ENCODE assay signal across 1 cellular context in the genomic region with DNA sequence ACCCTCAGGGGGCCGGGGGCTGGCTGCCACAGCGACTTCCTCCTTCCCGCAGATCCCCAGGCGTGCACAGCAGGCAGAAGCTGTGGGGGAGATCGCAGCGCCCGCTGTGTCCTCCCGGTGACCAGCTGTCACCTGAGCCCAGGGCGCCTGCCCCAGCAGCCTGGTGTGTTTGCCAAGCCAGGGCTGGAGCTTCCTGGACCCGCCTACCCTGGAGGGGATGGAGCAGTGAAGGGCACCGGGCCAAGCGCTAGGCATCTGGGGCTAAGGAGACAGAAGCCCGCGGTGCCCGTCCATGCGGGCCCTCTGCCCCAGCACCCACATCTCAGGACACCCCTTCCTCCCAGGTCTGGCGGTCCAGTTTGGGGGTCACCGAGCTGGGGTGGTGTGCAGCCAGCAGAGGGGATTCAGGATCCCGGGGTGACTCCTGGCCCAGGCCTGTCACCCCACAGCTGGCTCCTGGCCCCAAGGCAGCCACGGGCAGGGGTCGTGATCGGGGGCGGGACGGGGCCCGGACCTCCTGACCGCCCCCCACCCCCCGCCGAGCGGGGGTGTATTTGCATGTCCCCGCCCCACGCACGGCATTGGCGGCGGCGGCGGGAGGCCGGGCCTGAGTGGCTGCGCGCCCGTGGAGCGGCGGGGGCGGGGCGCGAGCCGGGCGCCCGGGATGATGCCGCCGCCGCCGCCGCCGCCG.
A peak's percentile ranks its signal among the peaks of the same experiment; 100 is the strongest.
TF ChIP-seq lines count a peak whose summit lies in the region.

A gene with protein sequence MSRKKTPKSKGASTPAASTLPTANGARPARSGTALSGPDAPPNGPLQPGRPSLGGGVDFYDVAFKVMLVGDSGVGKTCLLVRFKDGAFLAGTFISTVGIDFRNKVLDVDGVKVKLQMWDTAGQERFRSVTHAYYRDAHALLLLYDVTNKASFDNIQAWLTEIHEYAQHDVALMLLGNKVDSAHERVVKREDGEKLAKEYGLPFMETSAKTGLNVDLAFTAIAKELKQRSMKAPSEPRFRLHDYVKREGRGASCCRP (plus strand): TSS at position 645 of the 691 bp plus-strand sequence. CDS start 159 bp downstream, outside the sequence.

TF ChIP-seq in HepG2, 621 proteins besides CTCF, POLR2A, EP300 and RAD21 (continued from another document and continues in another):
- TF ChIP-seq ZNF839 (CRISPR knock-in tag; IDR thresholded peaks at IDR 0.05; ENCODE audit: borderline replicate concordance) (peak; percentile 79; the same call in 1 of the 2 replicates), NFKBIZ (CRISPR knock-in tag; IDR thresholded peaks at IDR 0.05) (0 out of 2 replicates have a peak, but pooled peaks have one; percentile 22), HOXA9 (CRISPR knock-in tag; IDR thresholded peaks at IDR 0.05; ENCODE audit: borderline replicate concordance) (no peak), HMG20B (CRISPR knock-in tag; conservative IDR thresholded peaks at IDR 0.05) (0 out of 2 replicates have a peak, but pooled peaks have one; percentile 15), PPARG (CRISPR knock-in tag; conservative IDR thresholded peaks at IDR 0.05) (no peak), TAF1 (CRISPR knock-in tag; IDR thresholded peaks at IDR 0.05) (no peak; the same call in 1 of the 2 replicates), KDM2A (CRISPR knock-in tag; IDR thresholded peaks at IDR 0.05; ENCODE audit: borderline replicate concordance, low read depth) (peak; percentile 35; the same call in 1 of the 2 replicates), IKZF4 (CRISPR knock-in tag; IDR thresholded peaks at IDR 0.05; ENCODE audit: borderline replicate concordance, low read depth, not compliant biosample characterization) (no peak), SMAD3 (CRISPR knock-in tag; IDR thresholded peaks at IDR 0.05) (no peak; the same call in 1 of the 2 replicates), XBP1 (CRISPR knock-in tag; IDR thresholded peaks at IDR 0.05) (no peak), SMAD1 (CRISPR knock-in tag; IDR thresholded peaks at IDR 0.05; ENCODE audit: borderline replicate concordance, low read depth) (no peak), FOXA3 (CRISPR knock-in tag; IDR thresholded peaks at IDR 0.05) (peak; percentile 36), ATAD3A (CRISPR knock-in tag; IDR thresholded peaks at IDR 0.05) (no peak), MAZ (IDR thresholded peaks at IDR 0.05; ENCODE audit: borderline replicate concordance, low read depth, low read length) (0 out of 2 replicates have a peak, but pooled peaks have one; percentile 12), MAZ (CRISPR knock-in tag; IDR thresholded peaks at IDR 0.05; ENCODE audit: low read depth) (peak; percentile 54; the same call in 1 of the 2 replicates), FOSL2 (CRISPR knock-in tag; IDR thresholded peaks at IDR 0.05) (peak; percentile 29), JUND (CRISPR knock-in tag; IDR thresholded peaks at IDR 0.05) (no peak), ZNF660 (CRISPR knock-in tag; IDR thresholded peaks at IDR 0.05; ENCODE audit: borderline replicate concordance, low read depth) (no peak), ARID2 (CRISPR knock-in tag; IDR thresholded peaks at IDR 0.05; ENCODE audit: borderline replicate concordance) (no peak), KAT2B (IDR thresholded peaks at IDR 0.05; ENCODE audit: borderline replicate concordance, low read depth, low read length) (no peak), GABPA (IDR thresholded peaks at IDR 0.05; ENCODE audit: low read depth, low read length) (no peak), GABPA (CRISPR knock-in tag; IDR thresholded peaks at IDR 0.05; ENCODE audit: low read depth) (0 out of 2 replicates have a peak, but pooled peaks have one; percentile 37), NFRKB (IDR thresholded peaks at IDR 0.05) (no peak), SRF (IDR thresholded peaks at IDR 0.05; ENCODE audit: low read depth, low read length) (no peak), SMC3 (IDR thresholded peaks at IDR 0.05; ENCODE audit: low read length) (no peak), KLF6 (CRISPR knock-in tag; IDR thresholded peaks at IDR 0.05) (no peak), HOXD1 (CRISPR knock-in tag; IDR thresholded peaks at IDR 0.05) (no peak), ZBTB7B (CRISPR knock-in tag; IDR thresholded peaks at IDR 0.05) (peak; percentile 57), ZNF121 (CRISPR knock-in tag; IDR thresholded peaks at IDR 0.05) (no peak), ZMYM3 (CRISPR knock-in tag; IDR thresholded peaks at IDR 0.05) (0 out of 2 replicates have a peak, but pooled peaks have one; percentile 32), GFI1 (CRISPR knock-in tag; IDR thresholded peaks at IDR 0.05; ENCODE audit: borderline replicate concordance) (no peak), ZNF235 (CRISPR knock-in tag; IDR thresholded peaks at IDR 0.05; ENCODE audit: borderline replicate concordance) (no peak; the same call in 1 of the 2 replicates), ZNF713 (CRISPR knock-in tag; IDR thresholded peaks at IDR 0.05) (0 out of 2 replicates have a peak, but pooled peaks have one; percentile 29)
- TF ChIP-seq, protein P1, sequence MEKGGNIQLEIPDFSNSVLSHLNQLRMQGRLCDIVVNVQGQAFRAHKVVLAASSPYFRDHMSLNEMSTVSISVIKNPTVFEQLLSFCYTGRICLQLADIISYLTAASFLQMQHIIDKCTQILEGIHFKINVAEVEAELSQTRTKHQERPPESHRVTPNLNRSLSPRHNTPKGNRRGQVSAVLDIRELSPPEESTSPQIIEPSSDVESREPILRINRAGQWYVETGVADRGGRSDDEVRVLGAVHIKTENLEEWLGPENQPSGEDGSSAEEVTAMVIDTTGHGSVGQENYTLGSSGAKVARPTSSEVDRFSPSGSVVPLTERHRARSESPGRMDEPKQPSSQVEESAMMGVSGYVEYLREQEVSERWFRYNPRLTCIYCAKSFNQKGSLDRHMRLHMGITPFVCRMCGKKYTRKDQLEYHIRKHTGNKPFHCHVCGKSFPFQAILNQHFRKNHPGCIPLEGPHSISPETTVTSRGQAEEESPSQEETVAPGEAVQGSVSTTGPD (CRISPR knock-in tag; IDR thresholded peaks at IDR 0.05) = no peak
- TF ChIP-seq, protein P2, sequence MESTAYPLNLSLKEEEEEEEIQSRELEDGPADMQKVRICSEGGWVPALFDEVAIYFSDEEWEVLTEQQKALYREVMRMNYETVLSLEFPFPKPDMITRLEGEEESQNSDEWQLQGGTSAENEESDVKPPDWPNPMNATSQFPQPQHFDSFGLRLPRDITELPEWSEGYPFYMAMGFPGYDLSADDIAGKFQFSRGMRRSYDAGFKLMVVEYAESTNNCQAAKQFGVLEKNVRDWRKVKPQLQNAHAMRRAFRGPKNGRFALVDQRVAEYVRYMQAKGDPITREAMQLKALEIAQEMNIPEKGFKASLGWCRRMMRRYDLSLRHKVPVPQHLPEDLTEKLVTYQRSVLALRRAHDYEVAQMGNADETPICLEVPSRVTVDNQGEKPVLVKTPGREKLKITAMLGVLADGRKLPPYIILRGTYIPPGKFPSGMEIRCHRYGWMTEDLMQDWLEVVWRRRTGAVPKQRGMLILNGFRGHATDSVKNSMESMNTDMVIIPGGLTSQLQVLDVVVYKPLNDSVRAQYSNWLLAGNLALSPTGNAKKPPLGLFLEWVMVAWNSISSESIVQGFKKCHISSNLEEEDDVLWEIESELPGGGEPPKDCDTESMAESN (CRISPR knock-in tag; conservative IDR thresholded peaks at IDR 0.05) = no peak
- TF ChIP-seq, protein P3, sequence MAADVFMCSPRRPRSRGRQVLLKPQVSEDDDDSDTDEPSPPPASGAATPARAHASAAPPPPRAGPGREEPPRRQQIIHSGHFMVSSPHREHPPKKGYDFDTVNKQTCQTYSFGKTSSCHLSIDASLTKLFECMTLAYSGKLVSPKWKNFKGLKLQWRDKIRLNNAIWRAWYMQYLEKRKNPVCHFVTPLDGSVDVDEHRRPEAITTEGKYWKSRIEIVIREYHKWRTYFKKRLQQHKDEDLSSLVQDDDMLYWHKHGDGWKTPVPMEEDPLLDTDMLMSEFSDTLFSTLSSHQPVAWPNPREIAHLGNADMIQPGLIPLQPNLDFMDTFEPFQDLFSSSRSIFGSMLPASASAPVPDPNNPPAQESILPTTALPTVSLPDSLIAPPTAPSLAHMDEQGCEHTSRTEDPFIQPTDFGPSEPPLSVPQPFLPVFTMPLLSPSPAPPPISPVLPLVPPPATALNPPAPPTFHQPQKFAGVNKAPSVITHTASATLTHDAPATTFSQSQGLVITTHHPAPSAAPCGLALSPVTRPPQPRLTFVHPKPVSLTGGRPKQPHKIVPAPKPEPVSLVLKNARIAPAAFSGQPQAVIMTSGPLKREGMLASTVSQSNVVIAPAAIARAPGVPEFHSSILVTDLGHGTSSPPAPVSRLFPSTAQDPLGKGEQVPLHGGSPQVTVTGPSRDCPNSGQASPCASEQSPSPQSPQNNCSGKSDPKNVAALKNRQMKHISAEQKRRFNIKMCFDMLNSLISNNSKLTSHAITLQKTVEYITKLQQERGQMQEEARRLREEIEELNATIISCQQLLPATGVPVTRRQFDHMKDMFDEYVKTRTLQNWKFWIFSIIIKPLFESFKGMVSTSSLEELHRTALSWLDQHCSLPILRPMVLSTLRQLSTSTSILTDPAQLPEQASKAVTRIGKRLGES (CRISPR knock-in tag; IDR thresholded peaks at IDR 0.05; ENCODE audit: borderline replicate concordance) = no peak
- TF ChIP-seq, protein P4, sequence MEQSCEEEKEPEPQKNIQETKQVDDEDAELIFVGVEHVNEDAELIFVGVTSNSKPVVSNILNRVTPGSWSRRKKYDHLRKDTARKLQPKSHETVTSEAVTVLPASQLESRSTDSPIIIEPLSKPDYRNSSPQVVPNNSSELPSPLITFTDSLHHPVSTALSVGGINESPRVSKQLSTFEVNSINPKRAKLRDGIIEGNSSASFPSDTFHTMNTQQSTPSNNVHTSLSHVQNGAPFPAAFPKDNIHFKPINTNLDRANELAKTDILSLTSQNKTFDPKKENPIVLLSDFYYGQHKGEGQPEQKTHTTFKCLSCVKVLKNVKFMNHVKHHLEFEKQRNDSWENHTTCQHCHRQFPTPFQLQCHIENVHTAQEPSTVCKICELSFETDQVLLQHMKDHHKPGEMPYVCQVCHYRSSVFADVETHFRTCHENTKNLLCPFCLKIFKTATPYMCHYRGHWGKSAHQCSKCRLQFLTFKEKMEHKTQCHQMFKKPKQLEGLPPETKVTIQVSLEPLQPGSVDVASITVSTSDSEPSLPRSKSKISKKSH (CRISPR knock-in tag; IDR thresholded peaks at IDR 0.05; ENCODE audit: borderline replicate concordance) = no peak
- TF ChIP-seq, protein P5, sequence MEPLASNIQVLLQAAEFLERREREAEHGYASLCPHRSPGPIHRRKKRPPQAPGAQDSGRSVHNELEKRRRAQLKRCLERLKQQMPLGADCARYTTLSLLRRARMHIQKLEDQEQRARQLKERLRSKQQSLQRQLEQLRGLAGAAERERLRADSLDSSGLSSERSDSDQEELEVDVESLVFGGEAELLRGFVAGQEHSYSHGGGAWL (CRISPR knock-in tag; IDR thresholded peaks at IDR 0.05) = no peak
- TF ChIP-seq, protein P6, sequence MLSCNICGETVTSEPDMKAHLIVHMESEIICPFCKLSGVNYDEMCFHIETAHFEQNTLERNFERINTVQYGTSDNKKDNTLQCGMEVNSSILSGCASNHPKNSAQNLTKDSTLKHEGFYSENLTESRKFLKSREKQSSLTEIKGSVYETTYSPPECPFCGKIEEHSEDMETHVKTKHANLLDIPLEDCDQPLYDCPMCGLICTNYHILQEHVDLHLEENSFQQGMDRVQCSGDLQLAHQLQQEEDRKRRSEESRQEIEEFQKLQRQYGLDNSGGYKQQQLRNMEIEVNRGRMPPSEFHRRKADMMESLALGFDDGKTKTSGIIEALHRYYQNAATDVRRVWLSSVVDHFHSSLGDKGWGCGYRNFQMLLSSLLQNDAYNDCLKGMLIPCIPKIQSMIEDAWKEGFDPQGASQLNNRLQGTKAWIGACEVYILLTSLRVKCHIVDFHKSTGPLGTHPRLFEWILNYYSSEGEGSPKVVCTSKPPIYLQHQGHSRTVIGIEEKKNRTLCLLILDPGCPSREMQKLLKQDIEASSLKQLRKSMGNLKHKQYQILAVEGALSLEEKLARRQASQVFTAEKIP (CRISPR knock-in tag; IDR thresholded peaks at IDR 0.05; ENCODE audit: borderline replicate concordance) = no peak
- TF ChIP-seq, protein P7, sequence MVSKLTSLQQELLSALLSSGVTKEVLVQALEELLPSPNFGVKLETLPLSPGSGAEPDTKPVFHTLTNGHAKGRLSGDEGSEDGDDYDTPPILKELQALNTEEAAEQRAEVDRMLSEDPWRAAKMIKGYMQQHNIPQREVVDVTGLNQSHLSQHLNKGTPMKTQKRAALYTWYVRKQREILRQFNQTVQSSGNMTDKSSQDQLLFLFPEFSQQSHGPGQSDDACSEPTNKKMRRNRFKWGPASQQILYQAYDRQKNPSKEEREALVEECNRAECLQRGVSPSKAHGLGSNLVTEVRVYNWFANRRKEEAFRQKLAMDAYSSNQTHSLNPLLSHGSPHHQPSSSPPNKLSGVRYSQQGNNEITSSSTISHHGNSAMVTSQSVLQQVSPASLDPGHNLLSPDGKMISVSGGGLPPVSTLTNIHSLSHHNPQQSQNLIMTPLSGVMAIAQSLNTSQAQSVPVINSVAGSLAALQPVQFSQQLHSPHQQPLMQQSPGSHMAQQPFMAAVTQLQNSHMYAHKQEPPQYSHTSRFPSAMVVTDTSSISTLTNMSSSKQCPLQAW (CRISPR knock-in tag; IDR thresholded peaks at IDR 0.05) = peak; percentile 43; the same call in 1 of the 2 replicates
- TF ChIP-seq, protein P8, sequence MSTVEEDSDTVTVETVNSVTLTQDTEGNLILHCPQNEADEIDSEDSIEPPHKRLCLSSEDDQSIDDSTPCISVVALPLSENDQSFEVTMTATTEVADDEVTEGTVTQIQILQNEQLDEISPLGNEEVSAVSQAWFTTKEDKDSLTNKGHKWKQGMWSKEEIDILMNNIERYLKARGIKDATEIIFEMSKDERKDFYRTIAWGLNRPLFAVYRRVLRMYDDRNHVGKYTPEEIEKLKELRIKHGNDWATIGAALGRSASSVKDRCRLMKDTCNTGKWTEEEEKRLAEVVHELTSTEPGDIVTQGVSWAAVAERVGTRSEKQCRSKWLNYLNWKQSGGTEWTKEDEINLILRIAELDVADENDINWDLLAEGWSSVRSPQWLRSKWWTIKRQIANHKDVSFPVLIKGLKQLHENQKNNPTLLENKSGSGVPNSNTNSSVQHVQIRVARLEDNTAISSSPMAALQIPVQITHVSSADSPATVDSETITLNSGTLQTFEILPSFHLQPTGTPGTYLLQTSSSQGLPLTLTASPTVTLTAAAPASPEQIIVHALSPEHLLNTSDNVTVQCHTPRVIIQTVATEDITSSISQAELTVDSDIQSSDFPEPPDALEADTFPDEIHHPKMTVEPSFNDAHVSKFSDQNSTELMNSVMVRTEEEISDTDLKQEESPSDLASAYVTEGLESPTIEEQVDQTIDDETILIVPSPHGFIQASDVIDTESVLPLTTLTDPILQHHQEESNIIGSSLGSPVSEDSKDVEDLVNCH (CRISPR knock-in tag; IDR thresholded peaks at IDR 0.05) = no peak
- TF ChIP-seq, protein P9, sequence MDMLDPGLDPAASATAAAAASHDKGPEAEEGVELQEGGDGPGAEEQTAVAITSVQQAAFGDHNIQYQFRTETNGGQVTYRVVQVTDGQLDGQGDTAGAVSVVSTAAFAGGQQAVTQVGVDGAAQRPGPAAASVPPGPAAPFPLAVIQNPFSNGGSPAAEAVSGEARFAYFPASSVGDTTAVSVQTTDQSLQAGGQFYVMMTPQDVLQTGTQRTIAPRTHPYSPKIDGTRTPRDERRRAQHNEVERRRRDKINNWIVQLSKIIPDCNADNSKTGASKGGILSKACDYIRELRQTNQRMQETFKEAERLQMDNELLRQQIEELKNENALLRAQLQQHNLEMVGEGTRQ (IDR thresholded peaks at IDR 0.05; ENCODE audit: low read depth, low read length) = no peak
- TF ChIP-seq, protein P9 (CRISPR knock-in tag; IDR thresholded peaks at IDR 0.05; ENCODE audit: borderline replicate concordance) = no peak
